ENCODE assay signal across 15 cellular contexts in the genomic region with DNA sequence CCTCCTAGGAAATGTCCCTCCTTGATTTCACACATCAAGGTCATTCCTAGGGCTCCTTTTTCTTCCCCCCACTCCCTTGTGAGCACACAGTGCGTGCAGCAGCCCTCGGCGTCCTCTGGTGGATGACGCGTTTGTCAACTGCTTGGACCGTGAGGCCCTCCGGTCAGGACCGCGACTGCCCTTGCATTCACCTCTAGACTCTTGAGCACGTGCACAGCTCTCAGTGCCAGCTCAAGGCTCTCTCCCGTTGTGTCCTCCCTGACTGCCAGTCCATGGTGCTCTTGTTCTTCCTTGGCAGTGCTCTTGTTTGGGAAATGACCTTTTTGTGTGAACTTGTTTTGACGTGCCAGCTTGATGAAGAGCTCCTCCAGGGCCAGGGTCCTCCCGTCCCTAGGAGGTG.
A peak's percentile ranks its signal among the peaks of the same experiment; 100 is the strongest.
DNase-seq lines count a peak whose midpoint lies in the region; ATAC-seq and TF ChIP-seq lines count a peak whose summit lies in the region.
"Had no signal": no experiment of that assay in that cellular context is flagged by ENCODE, and none has a peak within 500 bp of the region (broad histone marks: within the 10 kb centered on the region; RNA-seq: fewer than 3 reads in every experiment).

No MANE protein-coding gene starts in this region.

- DNase-seq in cerebellum (ENCODE audit: low spot score), result peak; percentile 80
- peak; percentile 76 for DNase-seq in left cardiac atrium
- no peak for DNase-seq in trophoblast cell
- no peak for DNase-seq in HuH-7.5 (ENCODE audit: low spot score)
- no peak for DNase-seq in NCI-H1048 (lab: John Stamatoyannopoulos, UW)
- no peak for DNase-seq in type B pancreatic cell (ENCODE audit: extremely low spot score, unreplicated experiment)
- no peak for DNase-seq in NOMO-1 (lab: John Stamatoyannopoulos, UW; ENCODE audit: unreplicated experiment in 2 of 2)
- DNase-seq: DMS 273 treated with DMSO at 0.1 percent for 48 hours, MG63, NCI-H1105 treated with DMSO at 0.1 percent for 48 hours, NCI-H187 treated with DMSO at 0.1 percent for 48 hours, NCI-H2171 treated with DMSO at 0.1 percent for 48 hours, NCI-H774 had no signal

- ATAC-seq in left cardiac atrium, result peak; percentile 67 to 80

- no peak overlapping the region for H2AFZ ChIP-seq in trophoblast cell (ENCODE audit: insufficient read depth, low read length, poor library complexity)

- H2BK12ac ChIP-seq in trophoblast cell (ENCODE audit: low read length), result no peak overlapping the region

- H3K4me3 ChIP-seq in HEK293 (ENCODE audit: low read depth, low read length), result no peak overlapping the region
- no peak overlapping the region for H3K4me3 ChIP-seq in trophoblast cell (ENCODE audit: low read depth, low read length)
- H3K4me3 ChIP-seq: MG63 had no signal

- peaks cover 17% of the 10 kb centered on the region for H3K27me3 Mint-ChIP-seq in type B pancreatic cell

- no peak overlapping the region for H4K8ac ChIP-seq in trophoblast cell (ENCODE audit: low read depth, low read length)

- H3K14ac ChIP-seq in trophoblast cell (ENCODE audit: low read length), result no peak overlapping the region

- no peak overlapping the region for H2AK5ac ChIP-seq in trophoblast cell (ENCODE audit: low read length)

- H3K4me1 ChIP-seq in HEK293 (ENCODE audit: control insufficient read depth, insufficient read depth, low read length) (no peaks in the 10 kb centered on the region), trophoblast cell (ENCODE audit: control insufficient read depth in 1 of 2, insufficient read depth in 2 of 2, low read length in 2 of 2) (no peaks in the 10 kb centered on the region)

- peaks cover 4% of the 10 kb centered on the region for H3K36me3 Mint-ChIP-seq in type B pancreatic cell

- no peak overlapping the region for H3K9ac ChIP-seq in trophoblast cell (ENCODE audit: low read length)

- H3K79me2 ChIP-seq in trophoblast cell (ENCODE audit: control insufficient read depth, insufficient read depth, low read length, poor library complexity), result no peaks in the 10 kb centered on the region

- H3K9me3 ChIP-seq in HEK293 (ENCODE audit: control insufficient read depth, insufficient read depth, low read depth, low read length) (no peaks in the 10 kb centered on the region), trophoblast cell (ENCODE audit: insufficient read depth, low read depth, low read length) (no peaks in the 10 kb centered on the region)
- H3K9me3 ChIP-seq: MG63 had no signal

- H3K27ac ChIP-seq in HEK293 (ENCODE audit: extremely low read depth, low read depth, low read length) (no peak overlapping the region), trophoblast cell (ENCODE audit: low read depth, low read length) (no peak overlapping the region)
- H3K27ac ChIP-seq: HL-60 had no signal

- H3K36me3 ChIP-seq in HEK293 (ENCODE audit: control insufficient read depth in 2 of 2, insufficient read depth in 1 of 2, low read length in 2 of 2) (no peaks in the 10 kb centered on the region), trophoblast cell (ENCODE audit: control insufficient read depth in 1 of 2, insufficient read depth in 2 of 2, low read length in 2 of 2) (no peaks in the 10 kb centered on the region)
- H3K36me3 ChIP-seq: MG63 had no signal

- H4K12ac ChIP-seq in trophoblast cell (ENCODE audit: low read depth, low read length), result no peak overlapping the region

- H4K91ac ChIP-seq in trophoblast cell (ENCODE audit: low read depth, low read length), result no peak overlapping the region

- H3K27ac Mint-ChIP-seq in type B pancreatic cell, result no peak overlapping the region

- peaks cover 22% of the 10 kb centered on the region for H3K4me1 Mint-ChIP-seq in type B pancreatic cell (ENCODE audit: unreplicated experiment)

- H3K18ac ChIP-seq in trophoblast cell (ENCODE audit: low read length), result peak overlapping the region; percentile 14

- H3K23ac ChIP-seq in trophoblast cell (ENCODE audit: low read length), result no peak overlapping the region

- CTCF ChIA-PET in HEK293 (lab: Yijun Ruan, JAX), result interaction anchor here (1.6 kb wide), 1 partner anchor 131 kb away, joined by 5 read pairs; no protein-coding TSS in a partner anchor

- TF ChIP-seq CTCF in HEK293 (tag by site-specific recombination; IDR thresholded peaks at IDR 0.05), result no peak
- TF ChIP-seq CTCF in type B pancreatic cell (conservative IDR thresholded peaks at IDR 0.05), result no peak

- intact Hi-C loops in left cardiac atrium (cut with DNase I), result no loop called here

- no peak overlapping the region for H2BK5ac ChIP-seq in trophoblast cell (ENCODE audit: low read depth, low read length, poor library complexity)

- H3K4me2 ChIP-seq in trophoblast cell (ENCODE audit: low read length), result no peak overlapping the region

- H3K4ac ChIP-seq in trophoblast cell (ENCODE audit: low read depth, low read length), result no peak overlapping the region

- no CpG with 5 or more reads among the region's 13 CpGs for WGBS in trophoblast cell (ENCODE audit: extremely low coverage, insufficient coverage, insufficient read length)

- H2BK120ac ChIP-seq in trophoblast cell (ENCODE audit: insufficient read depth, low read length, poor library complexity), result no peak overlapping the region

- no peaks in the 10 kb centered on the region for H3K27me3 ChIP-seq in trophoblast cell (ENCODE audit: insufficient read depth, low read length)
- H3K27me3 ChIP-seq: MG63 had no signal

- H3K4me3 Mint-ChIP-seq in type B pancreatic cell, result no peak overlapping the region

- POLR2A ChIA-PET in HEK293 (lab: Yijun Ruan, JAX), result interaction anchor here (1.4 kb wide), 1 partner anchor 18 kb away, joined by 3 read pairs; no protein-coding TSS in a partner anchor

- no peaks in the 10 kb centered on the region for H3K9me3 Mint-ChIP-seq in type B pancreatic cell

- H3K79me1 ChIP-seq in trophoblast cell (ENCODE audit: low read length), result no peaks in the 10 kb centered on the region

TF ChIP-seq in HEK293, 187 proteins besides CTCF, POLR2A, EP300 and RAD21:
- TF ChIP-seq ZNF518A (tag by site-specific recombination; conservative IDR thresholded peaks at IDR 0.05; ENCODE audit: low read depth), result no peak
- peak; percentile 46; the same call in 1 of the 2 replicates for TF ChIP-seq ZNF585B (tag by site-specific recombination; IDR thresholded peaks at IDR 0.05)

Comparison
In these comparisons a context has a peak if more than half of its experiments do, and no peak if none do; other contexts are left out.
1. DNase-seq: peak in cerebellum (single experiment) and left cardiac atrium (single experiment); none in trophoblast cell (0 of 2), HuH-7.5 (single experiment), NCI-H1048 (single experiment), type B pancreatic cell (single experiment) and NOMO-1 (0 of 2).